33 cellular contexts compared by ENCODE assay signal in genomic region chr5:1083823-1084605, GRCh38.
"Had no signal": no experiment of that assay in that cellular context is flagged by ENCODE, and none has a peak within 500 bp of the region (broad histone marks: within the 10 kb centered on the region; RNA-seq: fewer than 3 reads in every experiment).

No MANE protein-coding gene starts in this region.

- ATAC-seq: activated CD8-positive, alpha-beta T cell treated with anti-CD3 and anti-CD28 coated beads, Interleukin-2, amount 10 ng/mL, durations not matched to agents 7 days and 5 days; activated naive CD4-positive, alpha-beta T cell treated with anti-CD3 and anti-CD28 coated beads, Interleukin-2, amount 50 U/mL, for 72 hours; body of pancreas; PC-3; Right ventricle myocardium inferior; SK-N-SH treated with all-trans-retinoic acid at 6 μM for 48 hours; T-cell; T-helper 17 cell had no signal

- H3K4me3 ChIP-seq: adrenal gland, body of pancreas, breast epithelium, Peyer's patch had no signal

- H3K9me3 Mint-ChIP-seq: activated naive CD4-positive, alpha-beta T cell treated with anti-CD3 and anti-CD28 coated beads, Interleukin-2, amount 50 U/mL, for 72 hours; T-cell had no signal

- H3K4me3 Mint-ChIP-seq: activated CD8-positive, alpha-beta T cell treated with anti-CD3 and anti-CD28 coated beads, Interleukin-2, amount 10 ng/mL, durations not matched to agents 7 days and 5 days; T-cell; T-helper 17 cell had no signal

- DNase-seq: activated CD4-positive, alpha-beta T cell treated with anti-CD3 and anti-CD28 coated beads for 1 hour; activated CD4-positive, alpha-beta T cell treated with anti-CD3 and anti-CD28 coated beads for 48 hours; activated CD4-positive, alpha-beta T cell treated with anti-CD3 and anti-CD28 coated beads, Interleukin-2, amount 50 U/mL, for 48 hours; activated CD4-positive, CD25-positive, alpha-beta regulatory T cell; activated CD8-positive, alpha-beta T cell treated with anti-CD3 and anti-CD28 coated beads, Interleukin-2, amount 10 ng/mL, durations not matched to agents 7 days and 5 days; activated effector memory CD4-positive, alpha-beta T cell treated with anti-CD3 and anti-CD28 coated beads, Interleukin-2, amount 50 U/mL, for 16 hours; activated naive CD4-positive, alpha-beta T cell treated with Interleukin-2 at 50 U/mL for 16 hours; activated T-cell treated with anti-CD3 and anti-CD28 coated beads, Interleukin-2, amount 50 U/mL, for 48 hours; adrenal gland; body of pancreas; Karpas-422; KBM-7; NCI-H1105; NCI-H1436; NCI-H1694; NCI-H1930; NCI-H2081 treated with DMSO at 0.1 percent for 48 hours; NCI-H345; NCI-H524 treated with DMSO at 0.1 percent for 48 hours; NK-92 treated with Interleukin-12 subunit alpha and Interleukin-12 subunit beta, amount 100 ng/mL, for 24 hours; PC-3; Peyer's patch; RPMI8226; SIG-M5; T-cell; T-helper 17 cell; T-helper 9 cell had no signal

- H3K27me3 Mint-ChIP-seq: T-cell, T-helper 17 cell had no signal

- H3K36me3 Mint-ChIP-seq: activated naive CD4-positive, alpha-beta T cell treated with anti-CD3 and anti-CD28 coated beads, Interleukin-2, amount 50 U/mL, for 72 hours; T-cell had no signal

- H3K27ac ChIP-seq: adrenal gland, body of pancreas, breast epithelium, Peyer's patch, VCaP had no signal

- H3K27me3 ChIP-seq: adrenal gland, body of pancreas, breast epithelium, Peyer's patch had no signal

- H3K27ac Mint-ChIP-seq: activated CD8-positive, alpha-beta T cell treated with anti-CD3 and anti-CD28 coated beads, Interleukin-2, amount 10 ng/mL, durations not matched to agents 7 days and 5 days; T-cell had no signal

- H3K4me1 Mint-ChIP-seq: T-cell had no signal

- H3K4me1 ChIP-seq: adrenal gland, body of pancreas, breast epithelium had no signal

- FAIRE-seq: astrocyte had no signal

- H3K9me3 ChIP-seq: adrenal gland, body of pancreas, breast epithelium, Peyer's patch had no signal
